In genomic region chr10:110784198-110784597, GRCh38 we compare ENCODE assay signal across 15 cellular contexts.
DNase-seq lines count a peak whose midpoint lies in the region; ATAC-seq, FAIRE-seq and TF ChIP-seq lines count a peak whose summit lies in the region.
"Had no signal": no experiment of that assay in that cellular context is flagged by ENCODE, and none has a peak within 500 bp of the region (broad histone marks: within the 10 kb centered on the region; RNA-seq: fewer than 3 reads in every experiment).

No MANE protein-coding gene starts in this region.

- DNase-seq in left ventricle myocardium inferior = no peak
- DNase-seq in Right ventricle myocardium inferior (ENCODE audit: missing footprints) = no peak
- DNase-seq in ascending aorta (ENCODE audit: low spot score in 2 of 2) = no peak
- DNase-seq in osteocyte (ENCODE audit: extremely low spot score, unreplicated experiment) = no peak
- DNase-seq in small intestine = no peak
- DNase-seq in activated CD8-positive, alpha-beta memory T cell treated with anti-CD3 and anti-CD28 coated beads, Interleukin-2, amount 50 U/mL, for 48 hours = no peak
- DNase-seq: cerebellar nuclear complex; NCI-H1105 treated with DMSO at 0.1 percent for 48 hours; NK-92 treated with Interleukin-12 subunit alpha and Interleukin-12 subunit beta, amount 100 ng/mL, for 24 hours had no signal

- no peaks in the 10 kb centered on the region for H3K9me3 Mint-ChIP-seq in osteocyte (ENCODE audit: unreplicated experiment)
- H3K9me3 Mint-ChIP-seq: type B pancreatic cell had no signal

- WGBS in small intestine, 3 donors = 79 to 85% (median 83%) methylated on average over 6 of the region's 6 CpGs

- H3K27ac Mint-ChIP-seq in osteocyte (ENCODE audit: unreplicated experiment) = peak overlapping the region; percentile 16

- H3K4me3 Mint-ChIP-seq in osteocyte (ENCODE audit: unreplicated experiment) = no peak overlapping the region
- H3K4me3 Mint-ChIP-seq: type B pancreatic cell had no signal

- ATAC-seq in Right ventricle myocardium inferior = no peak
- no peak for ATAC-seq in HG02840 (IDR thresholded peaks at IDR 0.05; ENCODE audit: low FRiP score, unreplicated experiment)
- ATAC-seq in HG03045 (IDR thresholded peaks at IDR 0.05; ENCODE audit: unreplicated experiment) = no peak

- no peaks in the 10 kb centered on the region for H3K36me3 Mint-ChIP-seq in osteocyte (ENCODE audit: unreplicated experiment)
- H3K36me3 Mint-ChIP-seq: type B pancreatic cell had no signal

- intact Hi-C loops in left ventricle myocardium inferior (cut with micrococcal nuclease) = no loop called here
- intact Hi-C loops in Right ventricle myocardium inferior (cut with DNase I) = loop anchor here (10.0 kb wide), 1 partner anchor 1581 kb away; no protein-coding TSS in a partner anchor
- intact Hi-C loops in ascending aorta (cut with DNase I) = no loop called here

- H3K27me3 Mint-ChIP-seq in osteocyte (ENCODE audit: unreplicated experiment) = no peaks in the 10 kb centered on the region
- H3K27me3 Mint-ChIP-seq: type B pancreatic cell had no signal

- no peak overlapping the region for H3K4me3 ChIP-seq in left ventricle myocardium inferior
- H3K4me3 ChIP-seq in ascending aorta = no peak overlapping the region
- H3K4me3 ChIP-seq in small intestine (ENCODE audit: low read depth in 1 of 2, low read length in 2 of 2) = no peak overlapping the region

- peaks cover 12% of the 10 kb centered on the region for H3K36me3 ChIP-seq in left ventricle myocardium inferior
- peaks cover 0 to 4% of the 10 kb centered on the region in 2 donors for H3K36me3 ChIP-seq in ascending aorta
- no peaks in the 10 kb centered on the region for H3K36me3 ChIP-seq in small intestine (ENCODE audit: control insufficient read depth in 2 of 2, insufficient read depth in 2 of 2, low read length in 2 of 2)

- H3K4me1 Mint-ChIP-seq in osteocyte (ENCODE audit: unreplicated experiment) = peaks cover 12% of the 10 kb centered on the region

- no peaks in the 10 kb centered on the region for H3K9me3 ChIP-seq in left ventricle myocardium inferior (replicated peaks)
- no peaks in the 10 kb centered on the region for H3K9me3 ChIP-seq in ascending aorta
- no peaks in the 10 kb centered on the region for H3K9me3 ChIP-seq in small intestine (ENCODE audit: control insufficient read depth, low read depth)

- H3K27me3 ChIP-seq in left ventricle myocardium inferior (ENCODE audit: low read depth) = no peaks in the 10 kb centered on the region
- no peaks in the 10 kb centered on the region for H3K27me3 ChIP-seq in ascending aorta
- H3K27me3 ChIP-seq in small intestine (ENCODE audit: control insufficient read depth in 2 of 2, insufficient read depth in 2 of 2, low read length in 2 of 2) = no peaks in the 10 kb centered on the region

- no peak for FAIRE-seq in small intestine (lab: Jason Lieb, UNC)
- FAIRE-seq: endothelial cell of umbilical vein, GM19239 had no signal

- no peak for TF ChIP-seq CTCF in left ventricle myocardium inferior (IDR thresholded peaks at IDR 0.05; ENCODE audit: borderline replicate concordance)
- TF ChIP-seq CTCF in ascending aorta (IDR thresholded peaks at IDR 0.05) = no peak
- no peak for TF ChIP-seq CTCF in osteocyte (IDR thresholded peaks at IDR 0.05)

- peaks cover 100% of the 10 kb centered on the region for H3K4me1 ChIP-seq in left ventricle myocardium inferior
- no peaks in the 10 kb centered on the region for H3K4me1 ChIP-seq in ascending aorta
- no peaks in the 10 kb centered on the region for H3K4me1 ChIP-seq in small intestine (ENCODE audit: control insufficient read depth in 2 of 2, insufficient read depth in 1 of 2, low read depth in 1 of 2, low read length in 1 of 2)

- H3K27ac ChIP-seq in left ventricle myocardium inferior (replicated peaks) = peak overlapping the region; percentile 85
- H3K27ac ChIP-seq in ascending aorta = peak overlapping the region; percentile 43 to 61
- no peak overlapping the region for H3K27ac ChIP-seq in small intestine (ENCODE audit: low read depth in 1 of 2, low read length in 1 of 2)
- H3K27ac ChIP-seq: KMS-11 had no signal

Comparison
In these comparisons a context has a peak if more than half of its experiments do, and no peak if none do; other contexts are left out.
1. H3K27ac ChIP-seq: peak in left ventricle myocardium inferior (single experiment) and ascending aorta (2 of 2); none in small intestine (0 of 2).